In genomic region chr17:8151641-8152111, GRCh38 we compare ENCODE assay signal across 8 cellular contexts. TPM values are rescaled to one million over a fixed set of nuclear protein-coding genes. Genes with fewer than 3 reads are reported as not detected.
DNase-seq lines count a peak whose midpoint lies in the region; ATAC-seq and TF ChIP-seq lines count a peak whose summit lies in the region.

No MANE protein-coding gene starts in this region.

- no peaks in the 10 kb centered on the region for H3K9me3 Mint-ChIP-seq in activated CD4-positive, alpha-beta T cell treated with anti-CD3 and anti-CD28 coated beads, Interleukin-2, amount 10 ng/mL, durations not matched to agents 7 days and 5 days
- no peaks in the 10 kb centered on the region for H3K9me3 Mint-ChIP-seq in dendritic cell treated with granulocyte-macrophage colony-stimulating factor and Interleukin-4, amounts not matched to agents 40 ng/mL and 50 ng/mL, for 4 days

- H3K36me3 ChIP-seq in Panc1 (ENCODE audit: control insufficient read depth, insufficient read depth, low read length) (no peaks in the 10 kb centered on the region; the same call in 1 of the 2 replicates), left lung (peaks cover 0 to 42% of the 10 kb centered on the region in 2 donors), stomach smooth muscle (ENCODE audit: control insufficient read depth in 2 of 2, insufficient read depth in 2 of 2, low read length in 2 of 2) (peaks cover 39 to 42% of the 10 kb centered on the region in 2 donors)

- no peaks in the 10 kb centered on the region for H3K27me3 Mint-ChIP-seq in activated CD4-positive, alpha-beta T cell treated with anti-CD3 and anti-CD28 coated beads, Interleukin-2, amount 10 ng/mL, durations not matched to agents 7 days and 5 days
- H3K27me3 Mint-ChIP-seq in dendritic cell treated with granulocyte-macrophage colony-stimulating factor and Interleukin-4, amounts not matched to agents 40 ng/mL and 50 ng/mL, for 4 days: no peaks in the 10 kb centered on the region

- H3K4me3 ChIP-seq in Panc1 (ENCODE audit: low read depth in 2 of 2, low read length in 2 of 2) (peak overlapping the region; percentile 53 to 64), left lung (peak overlapping the region; percentile 74 to 88), stomach smooth muscle (ENCODE audit: low read length in 2 of 2) (peak overlapping the region; percentile 79 to 96)

- peaks cover 15% of the 10 kb centered on the region for H3K36me3 Mint-ChIP-seq in activated CD4-positive, alpha-beta T cell treated with anti-CD3 and anti-CD28 coated beads, Interleukin-2, amount 10 ng/mL, durations not matched to agents 7 days and 5 days (ENCODE audit: low read depth)
- H3K36me3 Mint-ChIP-seq in dendritic cell treated with granulocyte-macrophage colony-stimulating factor and Interleukin-4, amounts not matched to agents 40 ng/mL and 50 ng/mL, for 4 days (ENCODE audit: low read depth): peaks cover 48% of the 10 kb centered on the region

- H3K4me1 ChIP-seq in Panc1 (ENCODE audit: control insufficient read depth, insufficient read depth, low read length) (peaks cover 31% of the 10 kb centered on the region), left lung (peaks cover 26 to 69% of the 10 kb centered on the region in 2 donors), stomach smooth muscle (ENCODE audit: control insufficient read depth, insufficient read depth, low read length) (peaks cover 69% of the 10 kb centered on the region)

- in situ Hi-C loops in Panc1 (cut with HindIII; ENCODE audit: low pct_unique_long_range_greater_than_20kb, low sequenced_read_pairs): no loop called here

- CTCF ChIA-PET in activated CD4-positive, alpha-beta T cell treated with anti-CD3 and anti-CD28 coated beads, Interleukin-2, amount 10 ng/mL, durations not matched to agents 7 days and 5 days (lab: Charles Lee): interaction anchor here (1.0 to 6.7 kb wide), 3 partner anchors 12 to 38 kb away, joined by 3 to 54 read pairs (median 5); partner anchors contain the start of gene BORCS6
- CTCF ChIA-PET in Panc1 (lab: Charles Lee): no interaction called here

- ATAC-seq in Panc1: no peak
- peak; percentile 1 for ATAC-seq in left lung
- ATAC-seq in HG02840 (IDR thresholded peaks at IDR 0.05; ENCODE audit: low FRiP score, unreplicated experiment): no peak
- no peak for ATAC-seq in HG03039 (IDR thresholded peaks at IDR 0.05; ENCODE audit: unreplicated experiment)

- intact Hi-C loops in Panc1 (cut with micrococcal nuclease; ENCODE audit: unreplicated experiment): no loop called here
- intact Hi-C loops in dendritic cell treated with granulocyte-macrophage colony-stimulating factor and Interleukin-4, amounts not matched to agents 40 ng/mL and 50 ng/mL, for 4 days (cut with micrococcal nuclease): loop anchor here (10.0 kb wide), 1 partner anchor 307 kb away; no protein-coding TSS in a partner anchor
- intact Hi-C loops in left lung (cut with DNase I): no loop called here

- H3K27me3 ChIP-seq in Panc1 (ENCODE audit: control insufficient read depth, insufficient read depth, low read length) (no peaks in the 10 kb centered on the region), left lung (no peaks in the 10 kb centered on the region), stomach smooth muscle (ENCODE audit: control insufficient read depth in 1 of 2, insufficient read depth in 2 of 2, low read length in 2 of 2) (no peaks in the 10 kb centered on the region)

- peak overlapping the region; percentile 69 for H3K27ac ChIP-seq in Panc1 (ENCODE audit: low read length)
- H3K27ac ChIP-seq in left lung: peak overlapping the region; percentile 97 to 100
- peak overlapping the region; percentile 100 for H3K27ac ChIP-seq in stomach smooth muscle (ENCODE audit: low read length)

- TF ChIP-seq CTCF in Panc1 (IDR thresholded peaks at IDR 0.05): no peak
- TF ChIP-seq CTCF in left lung (IDR thresholded peaks at IDR 0.05): no peak

- H3K27ac Mint-ChIP-seq in activated CD4-positive, alpha-beta T cell treated with anti-CD3 and anti-CD28 coated beads, Interleukin-2, amount 10 ng/mL, durations not matched to agents 7 days and 5 days: no peak overlapping the region
- H3K27ac Mint-ChIP-seq in dendritic cell treated with granulocyte-macrophage colony-stimulating factor and Interleukin-4, amounts not matched to agents 40 ng/mL and 50 ng/mL, for 4 days: no peak overlapping the region

- H3K4me1 Mint-ChIP-seq in activated CD4-positive, alpha-beta T cell treated with anti-CD3 and anti-CD28 coated beads, Interleukin-2, amount 10 ng/mL, durations not matched to agents 7 days and 5 days: peaks cover 27% of the 10 kb centered on the region
- H3K4me1 Mint-ChIP-seq in dendritic cell treated with granulocyte-macrophage colony-stimulating factor and Interleukin-4, amounts not matched to agents 40 ng/mL and 50 ng/mL, for 4 days (ENCODE audit: low read depth): peaks cover 13% of the 10 kb centered on the region

- H3K4me3 Mint-ChIP-seq in activated CD4-positive, alpha-beta T cell treated with anti-CD3 and anti-CD28 coated beads, Interleukin-2, amount 10 ng/mL, durations not matched to agents 7 days and 5 days: peak overlapping the region; percentile 84
- peak overlapping the region; percentile 84 for H3K4me3 Mint-ChIP-seq in dendritic cell treated with granulocyte-macrophage colony-stimulating factor and Interleukin-4, amounts not matched to agents 40 ng/mL and 50 ng/mL, for 4 days

- no TSS peak for BruUV-seq in Panc1 (replicated peaks; lab: Mats Ljungman, UMichigan)

- peak overlapping the region; percentile 98 to 100 for H3K9ac ChIP-seq in stomach smooth muscle (ENCODE audit: low read length in 2 of 2)

- no peaks in the 10 kb centered on the region for H3K9me3 ChIP-seq in Panc1 (ENCODE audit: control insufficient read depth, insufficient read depth, low read depth, low read length)
- no peaks in the 10 kb centered on the region for H3K9me3 ChIP-seq in left lung
- H3K9me3 ChIP-seq in stomach smooth muscle (ENCODE audit: control insufficient read depth in 2 of 2, low read length in 2 of 2): no peaks in the 10 kb centered on the region

- POLR2A ChIA-PET in activated CD4-positive, alpha-beta T cell treated with anti-CD3 and anti-CD28 coated beads, Interleukin-2, amount 10 ng/mL, durations not matched to agents 7 days and 5 days (lab: Charles Lee): interaction anchor here (0.5 kb wide), 1 partner anchor 12 kb away, joined by 3 read pairs; no protein-coding TSS in a partner anchor
- POLR2A ChIA-PET in Panc1 (lab: Charles Lee): no interaction called here

- DNase-seq in activated CD4-positive, alpha-beta T cell treated with anti-CD3 and anti-CD28 coated beads, Interleukin-2, amount 10 ng/mL, durations not matched to agents 7 days and 5 days: peak; percentile 43
- DNase-seq in activated CD4-positive, alpha-beta T cell treated with anti-CD3 and anti-CD28 coated beads for 1 hour: no peak
- DNase-seq in Panc1 (ENCODE audit: low read depth, low spot score) (no peak), left lung (peak; percentile 85 to 91)

RNA-seq across cellular contexts. Expression of gene PER1, which starts 0.5 kb away (rescaled TPM):
- total RNA-seq in activated CD4-positive, alpha-beta T cell treated with anti-CD3 and anti-CD28 coated beads, Interleukin-2, amount 10 ng/mL, durations not matched to agents 7 days and 5 days: 10 to 100 TPM; 26.9 to 28.7 TPM
- 17.1 TPM for total RNA-seq in Panc1 (2021; ENCODE audit: unreplicated experiment)
- polyA plus RNA-seq in Panc1 (2012; ENCODE audit: insufficient read length): 11.8 TPM
- 100 to 1,000 TPM; 101 to 111 TPM for total RNA-seq in left lung

RNA-seq across cellular contexts. Expression of gene VAMP2, which starts 11.1 kb away (rescaled TPM):
- total RNA-seq in activated CD4-positive, alpha-beta T cell treated with anti-CD3 and anti-CD28 coated beads, Interleukin-2, amount 10 ng/mL, durations not matched to agents 7 days and 5 days: 10 to 100 TPM; 71.1 to 79.1 TPM
- total RNA-seq in Panc1 (2021; ENCODE audit: unreplicated experiment) (28.6 TPM), left lung (10 to 100 TPM; 48.3 to 48.9 TPM)
- 30.2 TPM for polyA plus RNA-seq in Panc1 (2012; ENCODE audit: insufficient read length)

RNA-seq across cellular contexts. Expression of gene TMEM107, which starts 24.5 kb away (rescaled TPM):
- 10 to 100 TPM; 34.8 to 37.2 TPM for total RNA-seq in activated CD4-positive, alpha-beta T cell treated with anti-CD3 and anti-CD28 coated beads, Interleukin-2, amount 10 ng/mL, durations not matched to agents 7 days and 5 days
- total RNA-seq in Panc1 (2021; ENCODE audit: unreplicated experiment) (10.6 TPM), left lung (10 to 100 TPM; 15.0 to 15.9 TPM)
- 8.1 TPM for polyA plus RNA-seq in Panc1 (2012; ENCODE audit: insufficient read length)

RNA-seq across cellular contexts. Expression of gene HES7, which starts 27.8 kb away (rescaled TPM):
- total RNA-seq in activated CD4-positive, alpha-beta T cell treated with anti-CD3 and anti-CD28 coated beads, Interleukin-2, amount 10 ng/mL, durations not matched to agents 7 days and 5 days: under 1 TPM; 0.15 to 0.20 TPM
- total RNA-seq in Panc1 (2021; ENCODE audit: unreplicated experiment) (4.0 TPM), left lung (under 1 TPM in 1 of 2 donors, not detected in 1; 0.52 TPM)
- 4.9 TPM for polyA plus RNA-seq in Panc1 (2012; ENCODE audit: insufficient read length)

RNA-seq across cellular contexts. Expression of gene ALOXE3, which starts 33.4 kb away (rescaled TPM):
- not detected for total RNA-seq in activated CD4-positive, alpha-beta T cell treated with anti-CD3 and anti-CD28 coated beads, Interleukin-2, amount 10 ng/mL, durations not matched to agents 7 days and 5 days
- 0.46 TPM for total RNA-seq in Panc1 (2021; ENCODE audit: unreplicated experiment)
- not detected for polyA plus RNA-seq in Panc1 (2012; ENCODE audit: insufficient read length)
- under 1 TPM; 0.23 to 0.55 TPM for total RNA-seq in left lung

Comparison
In these comparisons a context has a peak if more than half of its experiments do, and no peak if none do; other contexts are left out.
1. DNase-seq: peak in activated CD4-positive, alpha-beta T cell treated with anti-CD3 and anti-CD28 coated beads, Interleukin-2, amount 10 ng/mL, durations not matched to agents 7 days and 5 days (single experiment) and left lung (2 of 2); none in activated CD4-positive, alpha-beta T cell treated with anti-CD3 and anti-CD28 coated beads for 1 hour (single experiment) and Panc1 (single experiment).
2. Peak in every context shown above with its lines, with median percentiles within 50 percentile points of each other: H3K27ac ChIP-seq and H3K4me3 ChIP-seq.